35 cellular contexts compared by ENCODE assay signal in the genomic region with DNA sequence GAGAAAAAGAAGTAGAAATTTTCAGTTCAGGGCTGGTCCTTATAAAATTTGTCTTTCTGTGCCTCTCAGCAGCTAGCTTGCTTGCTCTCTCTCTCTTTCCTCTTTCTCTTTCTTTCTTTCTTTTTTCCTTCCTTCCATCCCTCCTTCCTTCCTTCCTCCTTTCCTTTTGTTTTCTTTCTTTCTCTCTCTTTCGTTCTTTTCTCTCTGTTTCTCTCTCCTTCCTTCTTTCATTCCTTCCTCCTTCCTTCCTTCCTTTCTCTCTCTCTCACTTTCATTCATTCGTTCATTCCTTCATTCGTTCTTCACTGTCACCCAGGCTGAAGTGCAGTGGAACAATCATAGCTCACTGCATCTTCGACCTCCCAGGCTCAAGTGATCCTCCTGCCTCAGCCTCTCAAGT.
"Had no signal": no experiment of that assay in that cellular context is flagged by ENCODE, and none has a peak within 500 bp of the region (broad histone marks: within the 10 kb centered on the region; RNA-seq: fewer than 3 reads in every experiment).

No MANE protein-coding gene starts in this region.

- H3K27ac ChIP-seq: adrenal gland, body of pancreas, brain microvascular endothelial cell, breast epithelium, VCaP had no signal

- H3K9me3 Mint-ChIP-seq: activated B cell treated with CpG ODN at 0.5 μM for 24 hours; activated CD4-positive, alpha-beta memory T cell treated with anti-CD3 and anti-CD28 coated beads for 36 hours; activated CD4-positive, alpha-beta T cell treated with anti-CD3 and anti-CD28 coated beads, Interleukin-2, amount 10 ng/mL, durations not matched to agents 24 days and 14 days; activated CD8-positive, alpha-beta T cell treated with anti-CD3 and anti-CD28 coated beads for 36 hours; activated naive CD4-positive, alpha-beta T cell treated with anti-CD3 and anti-CD28 coated beads, Interleukin-2, amount 10 ng/mL, durations not matched to agents 7 days and 5 days; activated naive CD4-positive, alpha-beta T cell treated with anti-CD3 and anti-CD28 coated beads, Interleukin-2, amount 50 U/mL, for 72 hours; activated naive CD8-positive, alpha-beta T cell treated with anti-CD3 and anti-CD28 coated beads for 36 hours; activated T-cell treated with anti-CD3 and anti-CD28 coated beads, Interleukin-2, amount 50 U/mL, for 4 hours; activated T-cell treated with anti-CD3 and anti-CD28 coated beads, Interleukin-2, amount 50 U/mL, for 72 hours; activated T-helper 1 cell treated with anti-CD3 and anti-CD28 coated beads, Interleukin-12 subunit alpha, Interleukin-12 subunit beta, Interleukin-2, Interleukin-4 antibody, amounts not matched to agents 30 ng/mL and 10 ng/mL and 1 ng/mL, durations not matched to agents 14 hours and 24 hours and 36 hours; activated T-helper 17 cell treated with anti-CD3 and anti-CD28 coated beads, Interleukin-2, amount 50 U/mL, for 72 hours; T-helper 1 cell treated with Interleukin-12 subunit alpha and Interleukin-12 subunit beta and Interleukin-4 antibody, amounts not matched to agents 30 μg/mL and 1 μg/mL, for 36 hours; T-helper 2 cell treated with Interferon-gamma antibody and Interleukin-4, amounts not matched to agents 5 μg/mL and 100 μg/mL, for 36 hours had no signal

- H3K36me3 Mint-ChIP-seq: activated CD4-positive, alpha-beta memory T cell treated with anti-CD3 and anti-CD28 coated beads for 36 hours; activated naive CD4-positive, alpha-beta T cell treated with anti-CD3 and anti-CD28 coated beads, Interleukin-2, amount 10 ng/mL, durations not matched to agents 7 days and 5 days; activated naive CD4-positive, alpha-beta T cell treated with anti-CD3 and anti-CD28 coated beads, Interleukin-2, amount 50 U/mL, for 72 hours; activated naive CD8-positive, alpha-beta T cell treated with anti-CD3 and anti-CD28 coated beads for 36 hours had no signal

- H3K27me3 ChIP-seq: adrenal gland, body of pancreas, brain microvascular endothelial cell, breast epithelium had no signal

- H3K4me1 ChIP-seq: adrenal gland, body of pancreas, breast epithelium had no signal

- H3K27ac Mint-ChIP-seq: activated B cell treated with CpG ODN at 0.5 μM for 24 hours; activated CD4-positive, alpha-beta memory T cell treated with anti-CD3 and anti-CD28 coated beads for 36 hours; activated CD4-positive, alpha-beta T cell treated with anti-CD3 and anti-CD28 coated beads, Interleukin-2, amount 10 ng/mL, durations not matched to agents 24 days and 14 days; activated CD8-positive, alpha-beta T cell treated with anti-CD3 and anti-CD28 coated beads for 36 hours; activated naive CD4-positive, alpha-beta T cell treated with anti-CD3 and anti-CD28 coated beads, Interleukin-2, amount 10 ng/mL, durations not matched to agents 7 days and 5 days; activated naive CD4-positive, alpha-beta T cell treated with anti-CD3 and anti-CD28 coated beads, Interleukin-2, amount 50 U/mL, for 72 hours; activated naive CD8-positive, alpha-beta T cell treated with anti-CD3 and anti-CD28 coated beads for 36 hours; activated T-cell treated with anti-CD3 and anti-CD28 coated beads, Interleukin-2, amount 50 U/mL, for 72 hours; activated T-helper 1 cell treated with anti-CD3 and anti-CD28 coated beads, Interleukin-12 subunit alpha, Interleukin-12 subunit beta, Interleukin-2, Interleukin-4 antibody, amounts not matched to agents 30 ng/mL and 10 ng/mL and 1 ng/mL, durations not matched to agents 14 hours and 24 hours and 36 hours; activated T-helper 17 cell treated with anti-CD3 and anti-CD28 coated beads, Interleukin-2, amount 50 U/mL, for 72 hours; T-helper 1 cell treated with Interleukin-12 subunit alpha and Interleukin-12 subunit beta and Interleukin-4 antibody, amounts not matched to agents 30 μg/mL and 1 μg/mL, for 36 hours; T-helper 2 cell treated with Interferon-gamma antibody and Interleukin-4, amounts not matched to agents 5 μg/mL and 100 μg/mL, for 36 hours had no signal

- ATAC-seq: activated CD8-positive, alpha-beta T cell treated with anti-CD3 and anti-CD28 coated beads for 36 hours; activated naive CD4-positive, alpha-beta T cell treated with anti-CD3 and anti-CD28 coated beads, Interleukin-2, amount 50 U/mL, for 72 hours; activated T-cell treated with anti-CD3 and anti-CD28 coated beads, Interleukin-2, amount 50 U/mL, for 4 hours; activated T-cell treated with anti-CD3 and anti-CD28 coated beads, Interleukin-2, amount 50 U/mL, for 72 hours; activated T-helper 17 cell treated with anti-CD3 and anti-CD28 coated beads, Interleukin-2, amount 50 U/mL, for 72 hours; body of pancreas had no signal

- DNase-seq: activated B cell treated with CpG ODN at 0.5 μM for 24 hours; activated CD4-positive, alpha-beta memory T cell treated with anti-CD3 and anti-CD28 coated beads for 36 hours; activated CD4-positive, alpha-beta T cell treated with anti-CD3 and anti-CD28 coated beads for 4 hours; activated CD4-positive, alpha-beta T cell treated with anti-CD3 and anti-CD28 coated beads, Interleukin-2, amount 10 ng/mL, durations not matched to agents 24 days and 14 days; activated CD4-positive, alpha-beta T cell treated with anti-CD3 and anti-CD28 coated beads, Interleukin-2, amount 50 U/mL, for 1 hour; activated CD4-positive, alpha-beta T cell treated with anti-CD3 and anti-CD28 coated beads, Interleukin-2, amount 50 U/mL, for 4 hours; activated CD4-positive, CD25-positive, alpha-beta regulatory T cell treated with anti-CD3 and anti-CD28 coated beads, Interleukin-2, amount 50 U/mL, for 72 hours; activated CD8-positive, alpha-beta memory T cell treated with anti-CD3 and anti-CD28 coated beads, Interleukin-2, amount 50 U/mL, for 4 hours; activated CD8-positive, alpha-beta T cell treated with anti-CD3 and anti-CD28 coated beads for 36 hours; activated effector memory CD4-positive, alpha-beta T cell treated with anti-CD3 and anti-CD28 coated beads, Interleukin-2, amount 50 U/mL, for 16 hours; activated gamma-delta T cell treated with Interleukin-2 at 50 U/mL for 16 hours; activated naive CD4-positive, alpha-beta T cell; activated naive CD4-positive, alpha-beta T cell treated with anti-CD3 and anti-CD28 coated beads, Interleukin-2, amount 10 ng/mL, durations not matched to agents 7 days and 5 days; activated naive CD8-positive, alpha-beta T cell treated with anti-CD3 and anti-CD28 coated beads for 36 hours; activated T-cell treated with anti-CD3 and anti-CD28 coated beads for 4 hours; activated T-cell treated with anti-CD3 and anti-CD28 coated beads, Interleukin-2, amount 50 U/mL, for 1 hour; activated T-cell treated with anti-CD3 and anti-CD28 coated beads, Interleukin-2, amount 50 U/mL, for 4 hours; activated T-cell treated with anti-CD3 and anti-CD28 coated beads, Interleukin-2, amount 50 U/mL, for 72 hours; adrenal gland; amniotic stem cell; aorta; body of pancreas; brain microvascular endothelial cell; central memory CD4-positive, alpha-beta T cell; T-helper 1 cell; T-helper 9 cell had no signal

- H3K9me3 ChIP-seq: adrenal gland, body of pancreas, breast epithelium had no signal

- H3K4me3 ChIP-seq: adrenal gland, body of pancreas, breast epithelium had no signal

- FAIRE-seq: astrocyte, TTC549 had no signal

- H3K36me3 ChIP-seq: adrenal gland, brain microvascular endothelial cell, breast epithelium had no signal

- H3K4me3 Mint-ChIP-seq: activated B cell treated with CpG ODN at 0.5 μM for 24 hours; activated CD4-positive, alpha-beta memory T cell treated with anti-CD3 and anti-CD28 coated beads for 36 hours; activated CD4-positive, alpha-beta T cell treated with anti-CD3 and anti-CD28 coated beads, Interleukin-2, amount 10 ng/mL, durations not matched to agents 24 days and 14 days; activated CD8-positive, alpha-beta T cell treated with anti-CD3 and anti-CD28 coated beads for 36 hours; activated naive CD4-positive, alpha-beta T cell treated with anti-CD3 and anti-CD28 coated beads, Interleukin-2, amount 10 ng/mL, durations not matched to agents 7 days and 5 days; activated naive CD8-positive, alpha-beta T cell treated with anti-CD3 and anti-CD28 coated beads for 36 hours; activated T-cell treated with anti-CD3 and anti-CD28 coated beads, Interleukin-2, amount 50 U/mL, for 4 hours; activated T-cell treated with anti-CD3 and anti-CD28 coated beads, Interleukin-2, amount 50 U/mL, for 72 hours; activated T-helper 1 cell treated with anti-CD3 and anti-CD28 coated beads, Interleukin-12 subunit alpha, Interleukin-12 subunit beta, Interleukin-2, Interleukin-4 antibody, amounts not matched to agents 30 ng/mL and 10 ng/mL and 1 ng/mL, durations not matched to agents 14 hours and 24 hours and 36 hours; activated T-helper 17 cell treated with anti-CD3 and anti-CD28 coated beads, Interleukin-2, amount 50 U/mL, for 72 hours; T-helper 1 cell treated with Interleukin-12 subunit alpha and Interleukin-12 subunit beta and Interleukin-4 antibody, amounts not matched to agents 30 μg/mL and 1 μg/mL, for 36 hours; T-helper 2 cell treated with Interferon-gamma antibody and Interleukin-4, amounts not matched to agents 5 μg/mL and 100 μg/mL, for 36 hours had no signal

- H3K4me1 Mint-ChIP-seq: activated CD4-positive, alpha-beta T cell treated with anti-CD3 and anti-CD28 coated beads, Interleukin-2, amount 10 ng/mL, durations not matched to agents 24 days and 14 days; activated naive CD4-positive, alpha-beta T cell treated with anti-CD3 and anti-CD28 coated beads, Interleukin-2, amount 10 ng/mL, durations not matched to agents 7 days and 5 days; activated naive CD8-positive, alpha-beta T cell treated with anti-CD3 and anti-CD28 coated beads for 36 hours; activated T-helper 17 cell treated with anti-CD3 and anti-CD28 coated beads, Interleukin-2, amount 50 U/mL, for 72 hours had no signal
